26 cellular contexts compared by ENCODE assay signal in the genomic region with DNA sequence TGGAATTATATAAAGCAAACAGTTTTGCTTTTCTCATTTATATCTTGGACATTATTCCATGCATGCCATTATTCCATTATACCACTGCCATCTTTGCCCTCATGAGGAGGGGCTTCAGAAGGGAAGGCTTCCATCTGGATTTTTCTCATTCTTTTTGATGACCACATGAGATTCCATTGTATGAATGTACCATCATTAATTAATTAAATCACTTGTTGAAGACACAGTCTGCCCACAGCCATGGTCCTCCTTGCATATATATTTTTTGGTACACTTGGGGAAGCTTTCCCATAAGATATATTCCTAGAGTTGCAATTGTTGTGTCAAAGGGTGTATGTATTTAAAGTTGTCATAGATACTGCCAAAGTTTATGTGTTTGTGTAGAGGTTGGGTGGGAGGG. TPM values are rescaled to one million over a fixed set of nuclear protein-coding genes. Genes with fewer than 3 reads are reported as not detected.
DNase-seq lines count a peak whose midpoint lies in the region; ATAC-seq and TF ChIP-seq lines count a peak whose summit lies in the region.
"Had no signal": no experiment of that assay in that cellular context is flagged by ENCODE, and none has a peak within 500 bp of the region (broad histone marks: within the 10 kb centered on the region; RNA-seq: fewer than 3 reads in every experiment).

No MANE protein-coding gene starts in this region.

- no peak overlapping the region for H3K4me2 ChIP-seq in IMR-90 (ENCODE audit: low read depth, low read length)
- H3K4me2 ChIP-seq: BLaER1, PC-9 had no signal

- H3K4ac ChIP-seq in IMR-90 (ENCODE audit: low read depth, low read length) = peak overlapping the region; percentile 20; the same call in 1 of the 2 replicates

- no peaks in the 10 kb centered on the region for H4K20me1 ChIP-seq in IMR-90 (ENCODE audit: insufficient read depth, low read length)
- H4K20me1 ChIP-seq: BLaER1 had no signal

- no peak for TF ChIP-seq CTCF in AG10803 (conservative IDR thresholded peaks at IDR 0.05; ENCODE audit: low read length)
- TF ChIP-seq CTCF in IMR-90 (conservative IDR thresholded peaks at IDR 0.05; ENCODE audit: low read depth, low read length) = no peak

- H3K9me3 ChIP-seq in IMR-90 (ENCODE audit: control insufficient read depth, insufficient read depth, low read length) = no peaks in the 10 kb centered on the region
- H3K9me3 ChIP-seq: BLaER1, HAP-1, MG63, SJCRH30 had no signal

- no peaks in the 10 kb centered on the region for H3K27me3 ChIP-seq in IMR-90 (ENCODE audit: control insufficient read depth, insufficient read depth, low read length)
- H3K27me3 ChIP-seq: BLaER1, MG63 had no signal

- no peak overlapping the region for H3K56ac ChIP-seq in IMR-90 (ENCODE audit: extremely low read depth, insufficient read depth, low read length)

- no peak overlapping the region for H3K23ac ChIP-seq in IMR-90 (ENCODE audit: low read depth, low read length)

- H3K27me3 Mint-ChIP-seq in stimulated activated naive B cell treated with anti-CD40 and anti-IgM and Interleukin-4, amounts not matched to agents 10 μg/mL and 1 μg/mL and 100 μg/mL, for 72 hours = peaks cover 0 to 12% of the 10 kb centered on the region in 2 donors

- H2AK5ac ChIP-seq in IMR-90 (ENCODE audit: low read depth, low read length) = no peak overlapping the region

- no peak for TF ChIP-seq POLR2A in IMR-90 (IDR thresholded peaks at IDR 0.05; ENCODE audit: low read depth, low read length)

- DNase-seq in AG10803 (ENCODE audit: low read depth) = peak; percentile 69
- no peak for DNase-seq in IMR-90
- peak; percentile 53 for DNase-seq in astrocyte of the hippocampus (ENCODE audit: low read depth, low spot score)
- DNase-seq in renal cortical epithelial cell (ENCODE audit: low read depth) = peak; percentile 71
- DNase-seq in stimulated activated naive B cell treated with anti-CD40 and anti-IgM and Interleukin-4, amounts not matched to agents 10 μg/mL and 1 μg/mL and 100 μg/mL, for 72 hours = no peak
- DNase-seq in NCI-H69 (lab: John Stamatoyannopoulos, UW) = no peak
- DNase-seq: 8988T; CD4-positive, CD25-positive, alpha-beta regulatory T cell; DMS153; DND-41; GOT3; Kasumi-1; MG63; NCI-H1105 treated with DMSO at 0.1 percent for 48 hours; NCI-H146; NCI-H1930; NCI-H2107; NCI-H524 treated with DMSO at 0.1 percent for 48 hours; PC-9; SJCRH30 had no signal

- peaks cover 3% of the 10 kb centered on the region; the same call in 1 of the 2 replicates for H3K36me3 ChIP-seq in IMR-90 (ENCODE audit: control insufficient read depth, insufficient read depth, low read length)
- H3K36me3 ChIP-seq: BLaER1, HAP-1, SJCRH30 had no signal

- H3K4me3 Mint-ChIP-seq in stimulated activated naive B cell treated with anti-CD40 and anti-IgM and Interleukin-4, amounts not matched to agents 10 μg/mL and 1 μg/mL and 100 μg/mL, for 72 hours = no peak overlapping the region
- H3K4me3 Mint-ChIP-seq: CD4-positive, CD25-positive, alpha-beta regulatory T cell had no signal

- peaks cover 13 to 21% of the 10 kb centered on the region in 2 experiments for H3K79me1 ChIP-seq in IMR-90 (ENCODE audit: low read depth in 1 of 2, low read length in 2 of 2)

- TF ChIP-seq RAD21 in IMR-90 (IDR thresholded peaks at IDR 0.05; ENCODE audit: low read length) = no peak

- intact Hi-C loops in IMR-90 (cut with micrococcal nuclease) = no loop called here

- H2BK20ac ChIP-seq in IMR-90 (ENCODE audit: low read depth, low read length) = peak overlapping the region; percentile 67; the same call in 1 of the 2 replicates

- no peak for ATAC-seq in IMR-90 (ENCODE audit: low read depth)
- ATAC-seq in HG02973 (IDR thresholded peaks at IDR 0.05; ENCODE audit: unreplicated experiment) = no peak
- no peak for ATAC-seq in stimulated activated naive B cell treated with anti-CD40 and anti-IgM and Interleukin-4, amounts not matched to agents 10 μg/mL and 1 μg/mL and 100 μg/mL, for 72 hours (replicated peaks)
- no peak for ATAC-seq in esophagus mucosa
- ATAC-seq: Right ventricle myocardium inferior, SK-N-SH treated with all-trans-retinoic acid at 6 μM for 48 hours had no signal

- no peak overlapping the region for H3K27ac ChIP-seq in IMR-90 (ENCODE audit: insufficient read depth, low read length)
- H3K27ac ChIP-seq: BLaER1, PC-9, SJCRH30 had no signal

- no peak overlapping the region for H3K27ac Mint-ChIP-seq in stimulated activated naive B cell treated with anti-CD40 and anti-IgM and Interleukin-4, amounts not matched to agents 10 μg/mL and 1 μg/mL and 100 μg/mL, for 72 hours
- H3K27ac Mint-ChIP-seq: CD4-positive, CD25-positive, alpha-beta regulatory T cell had no signal

- H4K91ac ChIP-seq in IMR-90 (ENCODE audit: insufficient read depth, low read depth, low read length) = no peak overlapping the region; the same call in 1 of the 2 replicates

- POLR2A ChIA-PET in IMR-90 (lab: Charles Lee; ENCODE audit: unreplicated experiment) = interaction anchor here (0.6 to 1.8 kb wide), 2 partner anchors 31 to 45 kb away, joined by 6 to 8 read pairs; no protein-coding TSS in a partner anchor

- H2AK9ac ChIP-seq in IMR-90 (replicated peaks; ENCODE audit: low read depth, low read length, poor library complexity) = no peak overlapping the region

- H3K14ac ChIP-seq in IMR-90 (replicated peaks; ENCODE audit: low read depth, low read length) = 0 out of 2 replicates have a peak overlapping the region, but pooled peaks have one; percentile 86

- H3K9me1 ChIP-seq in IMR-90 (ENCODE audit: insufficient read depth, low read length) = peaks cover 32% of the 10 kb centered on the region

- H3K4me1 Mint-ChIP-seq in stimulated activated naive B cell treated with anti-CD40 and anti-IgM and Interleukin-4, amounts not matched to agents 10 μg/mL and 1 μg/mL and 100 μg/mL, for 72 hours = peaks cover 6 to 10% of the 10 kb centered on the region in 2 donors

- no peaks in the 10 kb centered on the region for H3K9me3 Mint-ChIP-seq in stimulated activated naive B cell treated with anti-CD40 and anti-IgM and Interleukin-4, amounts not matched to agents 10 μg/mL and 1 μg/mL and 100 μg/mL, for 72 hours
- H3K9me3 Mint-ChIP-seq: CD4-positive, CD25-positive, alpha-beta regulatory T cell had no signal

- no peak overlapping the region; a peak in 1 of 4 replicates for H4K8ac ChIP-seq in IMR-90 (ENCODE audit: low read depth in 2 of 2, low read length in 2 of 2)

- no peak overlapping the region for H3K18ac ChIP-seq in IMR-90 (ENCODE audit: low read depth, low read length)

- dilution Hi-C loops in IMR-90 (cut with HindIII; ENCODE audit: low sequenced_read_pairs, unreplicated experiment) = no loop called here

- CTCF ChIA-PET in IMR-90 (lab: Yijun Ruan, JAX) = interaction anchor here (0.9 to 1.9 kb wide), 2 partner anchors 12 to 78 kb away, joined by 4 to 8 read pairs; a partner anchor contains a TSS

- no peak overlapping the region for H2BK15ac ChIP-seq in IMR-90 (ENCODE audit: low read depth, low read length)

- H4K5ac ChIP-seq in IMR-90 (ENCODE audit: low read depth, low read length) = no peak overlapping the region

- H2BK120ac ChIP-seq in IMR-90 (ENCODE audit: low read depth, low read length) = peak overlapping the region; percentile 48

- in situ Hi-C loops in IMR-90 (cut with MboI; ENCODE audit: low sequenced_read_pairs) = no loop called here

- H3K4me1 ChIP-seq in IMR-90 (ENCODE audit: control insufficient read depth, insufficient read depth, low read length) = peaks cover 27% of the 10 kb centered on the region
- H3K4me1 ChIP-seq: SJCRH30 had no signal

- H2BK5ac ChIP-seq in IMR-90 (ENCODE audit: low read depth, low read length, poor library complexity, severe bottlenecking) = peak overlapping the region; percentile 29

- H3K4me3 ChIP-seq in AG10803 (ENCODE audit: low read length) (no peak overlapping the region), IMR-90 (ENCODE audit: insufficient read depth, low read depth, low read length) (no peak overlapping the region)
- H3K4me3 ChIP-seq: BLaER1, HAP-1, MG63, PC-9, SJCRH30 had no signal

- H3K36me3 Mint-ChIP-seq in stimulated activated naive B cell treated with anti-CD40 and anti-IgM and Interleukin-4, amounts not matched to agents 10 μg/mL and 1 μg/mL and 100 μg/mL, for 72 hours = no peaks in the 10 kb centered on the region
- H3K36me3 Mint-ChIP-seq: CD4-positive, CD25-positive, alpha-beta regulatory T cell had no signal

- BruUV-seq in IMR-90 (replicated peaks; lab: Mats Ljungman, UMichigan) = no TSS peak

- no peak overlapping the region for H3K9ac ChIP-seq in IMR-90 (ENCODE audit: low read depth, low read length)
- H3K9ac ChIP-seq: BLaER1 had no signal

- no peak overlapping the region for H2AFZ ChIP-seq in IMR-90 (replicated peaks; ENCODE audit: low read length, poor library complexity)
- H2AFZ ChIP-seq: PC-9 had no signal

TF ChIP-seq in IMR-90, 13 proteins besides CTCF, POLR2A, EP300 and RAD21:
- no peak for TF ChIP-seq FOS (IDR thresholded peaks at IDR 0.05; ENCODE audit: low read depth, low read length)
- no peak for TF ChIP-seq MXI1 (IDR thresholded peaks at IDR 0.05; ENCODE audit: borderline replicate concordance, low read depth, low read length)
- no peak for TF ChIP-seq BHLHE40 (IDR thresholded peaks at IDR 0.05; ENCODE audit: low read depth, low read length)
- TF ChIP-seq MAFK (IDR thresholded peaks at IDR 0.05; ENCODE audit: low read depth, low read length) = no peak
- TF ChIP-seq NFE2L2 (IDR thresholded peaks at IDR 0.05; ENCODE audit: low read depth, low read length) = no peak
- TF ChIP-seq RCOR1 (IDR thresholded peaks at IDR 0.05; ENCODE audit: insufficient replicate concordance, low read length) = no peak
- TF ChIP-seq CHD1 (IDR thresholded peaks at IDR 0.05; ENCODE audit: low read depth, low read length) = no peak

RNA-seq across cellular contexts. Expression of a gene that starts 7.1 kb away (rescaled TPM):
- total RNA-seq in IMR-90 (2012; rRNA removed) (12.5 and 12.8 TPM in 2 replicates), renal cortical epithelial cell (17.2 and 26.5 TPM in 2 replicates), esophagus mucosa (123 TPM)
- 25.5 and 30.7 TPM in 2 replicates for polyA plus RNA-seq in IMR-90 (2012; rRNA removed)
- polyA plus RNA-seq in IMR-90 (2012; cell fraction: cytosol; rRNA removed) = 25.6 and 28.6 TPM in 2 replicates
- polyA plus RNA-seq in IMR-90 (2012; cell fraction: nucleus; rRNA removed; ENCODE audit: low replicate concordance) = 8.6 and 16.0 TPM in 2 replicates

Comparison
In these comparisons a context has a peak if more than half of its experiments do, and no peak if none do; other contexts are left out.
1. DNase-seq: peak in AG10803 (single experiment), astrocyte of the hippocampus (single experiment) and renal cortical epithelial cell (single experiment); none in IMR-90 (single experiment), stimulated activated naive B cell treated with anti-CD40 and anti-IgM and Interleukin-4, amounts not matched to agents 10 μg/mL and 1 μg/mL and 100 μg/mL, for 72 hours (single experiment) and NCI-H69 (single experiment).